ENCODE assay signal across 1 cellular context in genomic region chr19:50329926-50330294, GRCh38.
TF ChIP-seq lines count a peak whose summit lies in the region.

No MANE protein-coding gene starts in this region.

TF ChIP-seq in GM12878, 131 proteins besides CTCF, POLR2A, EP300 and RAD21:
- TF ChIP-seq SMARCA5 (IDR thresholded peaks at IDR 0.05) = 0 out of 2 replicates have a peak, but pooled peaks have one; percentile 25
- 0 out of 2 replicates have a peak, but pooled peaks have one; percentile 25 for TF ChIP-seq NBN (IDR thresholded peaks at IDR 0.05)
- 0 out of 2 replicates have a peak, but pooled peaks have one; percentile 44 for TF ChIP-seq NKRF (conservative IDR thresholded peaks at IDR 0.05)
- TF ChIP-seq IKZF1 (conservative IDR thresholded peaks at IDR 0.05) = peak; percentile 12; the same call in 1 of the 2 replicates
- TF ChIP-seq RUNX3 (IDR thresholded peaks at IDR 0.05; ENCODE audit: low read length) = peak; percentile 7; the same call in 1 of the 2 replicates
- TF ChIP-seq EGR1 (IDR thresholded peaks at IDR 0.05; ENCODE audit: borderline replicate concordance in 1 of 2, low read depth in 2 of 2, low read length in 2 of 2) = peak in 1 of 2 experiments; percentile 46; a peak in 1 of 3 replicates
- TF ChIP-seq LARP7 (IDR thresholded peaks at IDR 0.05) = 0 out of 2 replicates have a peak, but pooled peaks have one; percentile 43
- peak; percentile 69; the same call in 1 of the 2 replicates for TF ChIP-seq ZNF217 (IDR thresholded peaks at IDR 0.05)
- TF ChIP-seq PML (IDR thresholded peaks at IDR 0.05; ENCODE audit: low read length) = peak; percentile 2; the same call in 1 of the 2 replicates
- TF ChIP-seq ZBED1 (IDR thresholded peaks at IDR 0.05; ENCODE audit: borderline replicate concordance) = 0 out of 2 replicates have a peak, but pooled peaks have one; percentile 27
